ENCODE assay signal across 15 cellular contexts in the genomic region with DNA sequence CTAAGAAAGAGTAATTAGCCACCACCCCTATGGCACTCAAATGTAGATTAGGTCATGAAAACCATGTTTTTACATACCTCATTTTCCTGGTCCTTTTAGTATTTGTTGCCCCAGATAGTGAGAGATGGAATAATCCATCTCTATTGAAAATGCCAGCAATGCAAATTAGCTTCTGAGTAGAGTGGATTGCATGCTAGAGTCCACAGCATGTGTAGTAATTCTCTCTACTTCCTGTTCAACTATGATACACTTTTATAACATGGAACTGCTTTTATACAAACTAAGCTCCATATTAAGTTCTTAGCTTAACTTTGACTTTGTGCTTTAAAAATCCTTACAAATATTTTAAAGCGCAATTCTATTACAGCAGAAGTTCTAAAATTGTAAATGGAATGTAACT.
"Had no signal": no experiment of that assay in that cellular context is flagged by ENCODE, and none has a peak within 500 bp of the region (broad histone marks: within the 10 kb centered on the region; RNA-seq: fewer than 3 reads in every experiment).

No MANE protein-coding gene starts in this region.

- ATAC-seq: gastrocnemius medialis; heart right ventricle; lower lobe of right lung; pancreas; right cardiac atrium; stimulated activated effector memory CD8-positive, alpha-beta T cell treated with anti-CD3 and anti-CD28 coated beads, Interleukin-12 subunit alpha, Interleukin-12 subunit beta, amount 100 ng/mL, for 72 hours had no signal

- H3K27me3 ChIP-seq: gastrocnemius medialis, heart right ventricle, pancreas, tibial artery had no signal

- H3K4me1 ChIP-seq: gastrocnemius medialis, heart right ventricle, left ventricle myocardium inferior, lower lobe of right lung, pancreas, tibial artery had no signal

- H3K36me3 ChIP-seq: gastrocnemius medialis, heart right ventricle, left ventricle myocardium inferior, lower lobe of right lung, pancreas, tibial artery had no signal

- H3K9me3 ChIP-seq: gastrocnemius medialis, left ventricle myocardium inferior, lower lobe of right lung, pancreas, tibial artery had no signal

- DNase-seq: cortex of kidney; dorsolateral prefrontal cortex; effector CD8-positive, alpha-beta T cell; gastrocnemius medialis; heart right ventricle; islet precursor cell; left ventricle myocardium inferior; lower lobe of right lung; occipital lobe; pancreas; right cardiac atrium; stimulated activated CD4-positive, alpha-beta T cell treated with anti-CD3 and anti-CD28 coated beads, Interleukin-4, amount 100 ng/mL, for 1 hour; stimulated activated CD8-positive, alpha-beta memory T cell treated with anti-CD3 and anti-CD28 coated beads, Interleukin-4, amount 100 ng/mL, for 48 hours; tibial artery had no signal

- H3K4me3 ChIP-seq: dorsolateral prefrontal cortex, gastrocnemius medialis, heart right ventricle, left ventricle myocardium inferior, lower lobe of right lung, pancreas, tibial artery had no signal

- H3K27ac ChIP-seq: dorsolateral prefrontal cortex, gastrocnemius medialis, heart right ventricle, left ventricle myocardium inferior, lower lobe of right lung, pancreas, tibial artery had no signal

- FAIRE-seq: pancreas had no signal
